ENCODE assay signal across 11 cellular contexts in genomic region chr1:11918779-11919519, GRCh38. TPM values are rescaled to one million over a fixed set of nuclear protein-coding genes. Genes with fewer than 3 reads are reported as not detected.
A peak's percentile ranks its signal among the peaks of the same experiment; 100 is the strongest.
DNase-seq lines count a peak whose midpoint lies in the region; ATAC-seq and TF ChIP-seq lines count a peak whose summit lies in the region.
"Had no signal": no experiment of that assay in that cellular context is flagged by ENCODE, and none has a peak within 500 bp of the region (broad histone marks: within the 10 kb centered on the region; RNA-seq: fewer than 3 reads in every experiment).

No MANE protein-coding gene starts in this region.

- H3K4me1 Mint-ChIP-seq in type B pancreatic cell (ENCODE audit: unreplicated experiment) (peaks cover 12% of the 10 kb centered on the region), WTC11 (peaks cover 6% of the 10 kb centered on the region)

- peak; percentile 76 for ATAC-seq in Right ventricle myocardium inferior
- ATAC-seq in WTC11 = no peak

- POLR2A ChIA-PET in WTC11 (lab: Charles Lee) = interaction anchor here (1.2 kb wide), 1 partner anchor 11 kb away, joined by 3 read pairs; no protein-coding TSS in a partner anchor

- H3K4me1 ChIP-seq in rectal smooth muscle tissue (ENCODE audit: control insufficient read depth, insufficient read depth, low read length) = peaks cover 20% of the 10 kb centered on the region
- H3K4me1 ChIP-seq in SJCRH30 = peaks cover 2% of the 10 kb centered on the region; the same call in 1 of the 2 replicates

- H3K27ac ChIP-seq in angular gyrus (ENCODE audit: low read depth, low read length) (peak overlapping the region; percentile 79), rectal smooth muscle tissue (ENCODE audit: low read depth, low read length) (peak overlapping the region; percentile 77), SJCRH30 (no peak overlapping the region)
- H3K27ac ChIP-seq: HL-60, PC-9 had no signal

- intact Hi-C loops in Right ventricle myocardium inferior (cut with DNase I) = no loop called here

- no peaks in the 10 kb centered on the region for H3K9me3 Mint-ChIP-seq in type B pancreatic cell
- H3K9me3 Mint-ChIP-seq in WTC11 = no peaks in the 10 kb centered on the region

- H3K36me3 Mint-ChIP-seq in type B pancreatic cell (peaks cover 3% of the 10 kb centered on the region), WTC11 (peaks cover 28% of the 10 kb centered on the region)

- no peak overlapping the region for H3K27ac Mint-ChIP-seq in type B pancreatic cell
- no peak overlapping the region for H3K27ac Mint-ChIP-seq in WTC11

- TF ChIP-seq CTCF in type B pancreatic cell (conservative IDR thresholded peaks at IDR 0.05) (no peak), WTC11 (IDR thresholded peaks at IDR 0.05) (no peak)

- CTCF ChIA-PET in WTC11 (lab: Charles Lee) = interaction anchor here (0.8 kb wide), 1 partner anchor 81 kb away, joined by 3 read pairs; no protein-coding TSS in a partner anchor

- peak; percentile 82 for DNase-seq in EL
- DNase-seq in Right ventricle myocardium inferior (ENCODE audit: missing footprints) = no peak
- DNase-seq in type B pancreatic cell (ENCODE audit: extremely low spot score, unreplicated experiment) = no peak
- no peak for DNase-seq in NCI-H345 treated with DMSO at 0.1 percent for 48 hours (lab: John Stamatoyannopoulos, UW; ENCODE audit: unreplicated experiment)
- no peak for DNase-seq in WTC11 (ENCODE audit: low spot score)
- DNase-seq in SJCRH30 = no peak

- no peaks in the 10 kb centered on the region for H3K27me3 ChIP-seq in rectal smooth muscle tissue (ENCODE audit: control insufficient read depth, insufficient read depth, low read length)
- H3K27me3 ChIP-seq in SJCRH30 = no peaks in the 10 kb centered on the region

- no peaks in the 10 kb centered on the region for H3K9me3 ChIP-seq in SJCRH30 (replicated peaks)

- no peaks in the 10 kb centered on the region for H3K27me3 Mint-ChIP-seq in type B pancreatic cell
- H3K27me3 Mint-ChIP-seq in WTC11 (ENCODE audit: low read depth) = no peaks in the 10 kb centered on the region

- no peak overlapping the region for H3K9ac ChIP-seq in rectal smooth muscle tissue (ENCODE audit: low read length)

- H3K36me3 ChIP-seq in rectal smooth muscle tissue (ENCODE audit: control insufficient read depth, insufficient read depth, low read length) = peaks cover 30% of the 10 kb centered on the region
- peaks cover 46% of the 10 kb centered on the region for H3K36me3 ChIP-seq in SJCRH30

- H3K4me3 ChIP-seq in rectal smooth muscle tissue (ENCODE audit: low read length) (peak overlapping the region; percentile 21), SJCRH30 (no peak overlapping the region)
- H3K4me3 ChIP-seq: PC-9, skin epidermis had no signal

- H3K4me3 Mint-ChIP-seq in type B pancreatic cell = no peak overlapping the region
- no peak overlapping the region for H3K4me3 Mint-ChIP-seq in WTC11

TF ChIP-seq in WTC11, 78 proteins besides CTCF, POLR2A, EP300 and RAD21:
- TF ChIP-seq ZNF532 (CRISPR knock-in tag; IDR thresholded peaks at IDR 0.05; ENCODE audit: borderline replicate concordance) (no peak), ATF2 (CRISPR knock-in tag; IDR thresholded peaks at IDR 0.05; ENCODE audit: borderline replicate concordance, low read depth) (no peak), NFYB (CRISPR knock-in tag; conservative IDR thresholded peaks at IDR 0.05; ENCODE audit: low read depth) (no peak), E2F4 (CRISPR knock-in tag; IDR thresholded peaks at IDR 0.05; ENCODE audit: borderline replicate concordance, low read depth) (no peak), ZNF671 (CRISPR knock-in tag; IDR thresholded peaks at IDR 0.05) (no peak), GTF2I (CRISPR knock-in tag; conservative IDR thresholded peaks at IDR 0.05) (no peak), TEAD1 (CRISPR knock-in tag; IDR thresholded peaks at IDR 0.05) (no peak)

RNA-seq across cellular contexts. Expression of gene KIAA2013, which starts 7.3 kb away (rescaled TPM):
- total RNA-seq in Right ventricle myocardium inferior (32.5 TPM), type B pancreatic cell (ENCODE audit: low replicate concordance) (39.5 and 50.3 TPM in 2 replicates), WTC11 (2021) (45.3 to 50.2 TPM (median 45.6 TPM) in 3 replicates)
- 62.8 and 64.0 TPM in 2 replicates for total RNA-seq in SJCRH30 (2014; rRNA removed; shearing (Covaris generic))

RNA-seq across cellular contexts. Expression of gene PLOD1, which starts 15.6 kb away (rescaled TPM):
- total RNA-seq in Right ventricle myocardium inferior (70.4 TPM), type B pancreatic cell (ENCODE audit: low replicate concordance) (81.8 and 110 TPM in 2 replicates), WTC11 (2021) (46.9 to 73.8 TPM (median 67.3 TPM) in 3 replicates)
- total RNA-seq in SJCRH30 (2014; rRNA removed; shearing (Covaris generic)) = 138 and 142 TPM in 2 replicates
